Comparison of ENCODE assay signal across 11 cellular contexts in genomic region chr1:204228896-204229295, GRCh38. TPM values are rescaled to one million over a fixed set of nuclear protein-coding genes. Genes with fewer than 3 reads are reported as not detected.
"Had no signal": no experiment of that assay in that cellular context is flagged by ENCODE, and none has a peak within 500 bp of the region (broad histone marks: within the 10 kb centered on the region; RNA-seq: fewer than 3 reads in every experiment).

No MANE protein-coding gene starts in this region.

- H3K4me1 Mint-ChIP-seq: IgD-negative memory B cell had no signal

- H3K27ac ChIP-seq: GM23248, HL-60 had no signal

- DNase-seq: GM23248, GOT3, H7, HFFc6 had no signal

- H3K4me3 Mint-ChIP-seq: HFFc6, IgD-negative memory B cell had no signal

- H3K36me3 Mint-ChIP-seq: IgD-negative memory B cell had no signal

- H3K27ac Mint-ChIP-seq: HFFc6, IgD-negative memory B cell had no signal

- H3K9me3 Mint-ChIP-seq: HFFc6, IgD-negative memory B cell had no signal

- H3K4me3 ChIP-seq: GM23248, HAP-1 had no signal

- H3K4me1 ChIP-seq: HAP-1 had no signal

- H3K9ac ChIP-seq: GM23248 had no signal

- ATAC-seq: HCT116, HepG2 had no signal

- H3K9me3 ChIP-seq: HAP-1 had no signal

- H3K36me3 ChIP-seq: HAP-1 had no signal

RNA-seq across cellular contexts. Expression of gene GOLT1A, which starts 15.1 kb away (rescaled TPM):
- total RNA-seq: GM23248, H4, HFFc6, HT1080 had no signal
- polyA plus RNA-seq: GM23248, IgD-negative memory B cell had no signal

RNA-seq across cellular contexts. Expression of gene KISS1, which starts 32.6 kb away (rescaled TPM):
- total RNA-seq: GM23248, H4, H7, HT1080 had no signal
- polyA plus RNA-seq: GM23248, IgD-negative memory B cell had no signal
